Comparison of ENCODE assay signal across 15 cellular contexts in genomic region chr10:101230185-101230917, GRCh38. TPM values are rescaled to one million over a fixed set of nuclear protein-coding genes. Genes with fewer than 3 reads are reported as not detected.
DNase-seq lines count a peak whose midpoint lies in the region; ATAC-seq and TF ChIP-seq lines count a peak whose summit lies in the region.
"Had no signal": no experiment of that assay in that cellular context is flagged by ENCODE, and none has a peak within 500 bp of the region (broad histone marks: within the 10 kb centered on the region; RNA-seq: fewer than 3 reads in every experiment).

No MANE protein-coding gene starts in this region.

- intact Hi-C loops in Right ventricle myocardium superior (cut with DNase I) = no loop called here
- intact Hi-C loops in left lung (cut with DNase I) = no loop called here

- H3K27me3 ChIP-seq in right atrium auricular region (peaks cover 48 to 76% of the 10 kb centered on the region in 2 donors), left lung (peaks cover 94 to 100% of the 10 kb centered on the region in 2 donors), upper lobe of left lung (peaks cover 4 to 93% (median 58%) of the 10 kb centered on the region in 4 donors)

- no peak for DNase-seq in Right ventricle myocardium superior
- no peak for DNase-seq in right atrium auricular region (ENCODE audit: low spot score)
- peak; percentile 23 for DNase-seq in UCSD-AML1 (lab: John Stamatoyannopoulos, UW; ENCODE audit: unreplicated experiment)
- DNase-seq in left lung = no peak
- peak in 1 of 2 donors; percentile 88 for DNase-seq in upper lobe of left lung
- no peak for DNase-seq in NCI-H187 (lab: John Stamatoyannopoulos, UW)
- DNase-seq in NCI-H2029 (lab: John Stamatoyannopoulos, UW) = no peak
- DNase-seq: colonic mucosa; COR-L47; NCI-H187 treated with DMSO at 0.1 percent for 48 hours; stimulated activated CD4-positive, alpha-beta T cell treated with anti-CD3 and anti-CD28 coated beads, Interleukin-2, amount 100 ng/mL, for 24 hours; SW 1271; testis had no signal

- H3K4me1 ChIP-seq in right atrium auricular region (peaks cover 0 to 46% of the 10 kb centered on the region in 2 donors), left lung (peaks cover 11 to 49% of the 10 kb centered on the region in 2 donors), upper lobe of left lung (peaks cover 42 to 47% (median 43%) of the 10 kb centered on the region in 4 donors)

- no peak for TF ChIP-seq CTCF in right atrium auricular region (IDR thresholded peaks at IDR 0.05)
- TF ChIP-seq CTCF in left lung (IDR thresholded peaks at IDR 0.05) = no peak
- no peak for TF ChIP-seq CTCF in upper lobe of left lung (IDR thresholded peaks at IDR 0.05)

- no peaks in the 10 kb centered on the region for H3K36me3 ChIP-seq in right atrium auricular region
- H3K36me3 ChIP-seq in left lung = no peaks in the 10 kb centered on the region
- no peaks in the 10 kb centered on the region for H3K36me3 ChIP-seq in upper lobe of left lung
- H3K36me3 ChIP-seq: colonic mucosa had no signal

- no peak for TF ChIP-seq POLR2A in upper lobe of left lung (IDR thresholded peaks at IDR 0.05)

- no peak for TF ChIP-seq EP300 in upper lobe of left lung (IDR thresholded peaks at IDR 0.05)

- H3K27ac ChIP-seq in right atrium auricular region = no peak overlapping the region
- H3K27ac ChIP-seq in left lung = no peak overlapping the region
- no peak overlapping the region for H3K27ac ChIP-seq in upper lobe of left lung
- H3K27ac ChIP-seq: colonic mucosa, testis had no signal

- H3K4me3 ChIP-seq in right atrium auricular region (peak overlapping the region in 1 of 2 donors; percentile 28), left lung (peak overlapping the region in 1 of 2 donors; percentile 17), upper lobe of left lung (peak overlapping the region in 3 of 4 donors; percentile 15 to 40 (median 34))
- H3K4me3 ChIP-seq: colonic mucosa, testis had no signal

- ATAC-seq in Right ventricle myocardium superior (ENCODE audit: poor library complexity) (peak; percentile 44), left lung (peak; percentile 54), upper lobe of left lung (ENCODE audit: low FRiP score in 2 of 2) (peak in 1 of 2 donors; percentile 34), GM18870 (IDR thresholded peaks at IDR 0.05; ENCODE audit: unreplicated experiment) (no peak)

- 17 to 19% methylated on average over 8 to 9 of the region's 31 CpGs for WGBS in upper lobe of left lung, 2 donors

- H3K9me3 ChIP-seq in right atrium auricular region (no peaks in the 10 kb centered on the region), left lung (no peaks in the 10 kb centered on the region), upper lobe of left lung (no peaks in the 10 kb centered on the region)
- H3K9me3 ChIP-seq: colonic mucosa, testis had no signal

RNA-seq across cellular contexts. Expression of gene LBX1, which starts 1.1 kb away (rescaled TPM):
- total RNA-seq in Right ventricle myocardium superior (not detected), right atrium auricular region (not detected), left lung (under 1 TPM; 0.18 to 0.47 TPM), upper lobe of left lung (under 1 TPM in 2 of 6 donors, not detected in 4; 0.11 to 0.20 TPM)
- total RNA-seq: colonic mucosa, H4 had no signal
